In the genomic region with DNA sequence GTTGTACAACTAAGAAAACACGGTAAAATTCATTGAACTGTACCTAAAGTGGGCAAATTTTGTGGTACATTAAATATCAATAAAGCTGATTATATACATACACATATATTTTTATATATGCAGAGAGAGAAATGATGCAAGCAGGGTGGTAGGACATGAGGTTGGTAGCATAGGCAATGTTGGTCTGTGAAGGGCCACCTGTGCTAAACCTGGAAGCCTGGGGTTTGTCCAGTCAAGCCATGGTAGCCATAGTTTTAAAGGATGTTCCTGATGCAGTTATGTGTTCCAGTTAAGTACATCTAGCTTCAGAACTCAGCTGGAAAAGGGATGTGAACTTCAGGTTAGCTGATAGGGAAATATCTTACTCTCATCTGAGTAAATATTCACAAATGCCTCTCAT, we compare ENCODE assay signal across 8 cellular contexts.
DNase-seq lines count a peak whose midpoint lies in the region; ATAC-seq and TF ChIP-seq lines count a peak whose summit lies in the region.

No MANE protein-coding gene starts in this region.

- no peaks in the 10 kb centered on the region for H3K9me3 Mint-ChIP-seq in activated naive CD4-positive, alpha-beta T cell treated with anti-CD3 and anti-CD28 coated beads for 36 hours

- H3K27me3 ChIP-seq in PC-9 (ENCODE audit: insufficient read depth, low read depth) (no peaks in the 10 kb centered on the region), esophagus muscularis mucosa (no peaks in the 10 kb centered on the region), thymus (ENCODE audit: control insufficient read depth, insufficient read depth) (no peaks in the 10 kb centered on the region)

- no peak for TF ChIP-seq EP300 in esophagus muscularis mucosa (IDR thresholded peaks at IDR 0.05)

- TF ChIP-seq POLR2A in esophagus muscularis mucosa (IDR thresholded peaks at IDR 0.05; ENCODE audit: low read depth) = no peak

- no peaks in the 10 kb centered on the region; the same call in 1 of the 2 replicates for H3K79me2 ChIP-seq in PC-9 (ENCODE audit: low read depth)

- H3K9me2 ChIP-seq in PC-9 (ENCODE audit: insufficient read depth) = no peaks in the 10 kb centered on the region

- H3K36me3 Mint-ChIP-seq in activated naive CD4-positive, alpha-beta T cell treated with anti-CD3 and anti-CD28 coated beads for 36 hours (ENCODE audit: low read depth) = peaks cover 3% of the 10 kb centered on the region

- H2AFZ ChIP-seq in PC-9 = 0 out of 2 replicates have a peak overlapping the region, but pooled peaks have one; percentile 48

- ATAC-seq in esophagus mucosa = no peak

- H3K9me3 ChIP-seq in PC-9 (ENCODE audit: insufficient read depth, low read depth) = no peaks in the 10 kb centered on the region
- H3K9me3 ChIP-seq in esophagus muscularis mucosa = no peaks in the 10 kb centered on the region
- no peaks in the 10 kb centered on the region for H3K9me3 ChIP-seq in thymus (ENCODE audit: control insufficient read depth)

- no peaks in the 10 kb centered on the region for H4K20me1 ChIP-seq in PC-9 (ENCODE audit: insufficient read depth)

- intact Hi-C loops in activated naive CD4-positive, alpha-beta T cell treated with anti-CD3 and anti-CD28 coated beads for 36 hours (cut with micrococcal nuclease) = loop anchor here (5.0 to 10.0 kb wide), 5 partner anchors 1088 to 1872 kb away; a partner anchor contains a TSS
- intact Hi-C loops in PC-9 (cut with micrococcal nuclease; ENCODE audit: unreplicated experiment) = loop anchor here (10.0 kb wide), 2 partner anchors 262 to 1812 kb away; a partner anchor contains a TSS
- intact Hi-C loops in esophagus muscularis mucosa (cut with DNase I) = loop anchor here (10.0 kb wide), 1 partner anchor 1812 kb away; a partner anchor contains a TSS

- WGBS in esophagus muscularis mucosa = 38% methylated on average over 1 of the region's 1 CpG
- WGBS in thymus = 74% methylated on average over 1 of the region's 1 CpG

- no TSS peak for BruUV-seq in PC-9 (replicated peaks; lab: Mats Ljungman, UMichigan)

- peaks cover 55% of the 10 kb centered on the region for H3F3A ChIP-seq in PC-9 (ENCODE audit: insufficient read depth, low read depth)

- H3K4me3 ChIP-seq in PC-9 (peak overlapping the region; percentile 84), esophagus muscularis mucosa (no peak overlapping the region), thymus (ENCODE audit: low read length) (peak overlapping the region; percentile 72)

- H3K4me1 Mint-ChIP-seq in activated naive CD4-positive, alpha-beta T cell treated with anti-CD3 and anti-CD28 coated beads for 36 hours (ENCODE audit: low read depth) = peaks cover 30% of the 10 kb centered on the region

- POLR2A ChIA-PET in PC-9 (lab: Charles Lee; ENCODE audit: unreplicated experiment) = interaction anchor here (0.5 to 4.0 kb wide), 17 partner anchors 9 to 1124 kb away, joined by 3 to 78 read pairs (median 5); a partner anchor contains a TSS

- peak overlapping the region; percentile 99 for H3K4me2 ChIP-seq in PC-9

- no peak for DNase-seq in activated naive CD4-positive, alpha-beta T cell treated with anti-CD3 and anti-CD28 coated beads for 36 hours
- no peak for DNase-seq in activated naive CD4-positive, alpha-beta T cell treated with anti-CD3 and anti-CD28 coated beads, Interleukin-2, amount 50 U/mL, for 16 hours
- no peak for DNase-seq in PC-9
- no peak for DNase-seq in esophagus muscularis mucosa (ENCODE audit: extremely low spot score)
- DNase-seq in iPS-NIHi11 (ENCODE audit: low spot score) = no peak
- no peak for DNase-seq in NCI-H2029 (lab: John Stamatoyannopoulos, UW)

- CTCF ChIA-PET in activated naive CD4-positive, alpha-beta T cell treated with anti-CD3 and anti-CD28 coated beads for 36 hours (lab: Charles Lee) = interaction anchor here (0.8 to 1.0 kb wide), 3 partner anchors 11 to 141 kb away, joined by 3 to 4 read pairs (median 3); a partner anchor contains a TSS
- CTCF ChIA-PET in PC-9 (lab: Charles Lee) = interaction anchor here (0.6 kb wide), 1 partner anchor 516 kb away, joined by 3 read pairs; a partner anchor contains a TSS

- H3K27me3 Mint-ChIP-seq in activated naive CD4-positive, alpha-beta T cell treated with anti-CD3 and anti-CD28 coated beads for 36 hours (ENCODE audit: low read depth) = no peaks in the 10 kb centered on the region

- H3K27ac Mint-ChIP-seq in activated naive CD4-positive, alpha-beta T cell treated with anti-CD3 and anti-CD28 coated beads for 36 hours = peak overlapping the region; percentile 100

- H3K27ac ChIP-seq in PC-9 (peak overlapping the region; percentile 94), esophagus muscularis mucosa (replicated peaks in 1 of 4) (peak overlapping the region in 3 of 4 donors; percentile 92 to 98 (median 94)), thymus (ENCODE audit: low read depth) (no peak overlapping the region)

- H3K4me1 ChIP-seq in PC-9 (replicated peaks; ENCODE audit: insufficient read depth) (peaks cover 37% of the 10 kb centered on the region), esophagus muscularis mucosa (peaks cover 11 to 48% (median 40%) of the 10 kb centered on the region in 4 donors), thymus (ENCODE audit: control insufficient read depth, insufficient read depth, low read length) (peaks cover 3% of the 10 kb centered on the region)

- H3K4me3 Mint-ChIP-seq in activated naive CD4-positive, alpha-beta T cell treated with anti-CD3 and anti-CD28 coated beads for 36 hours = peak overlapping the region; percentile 96

- TF ChIP-seq CTCF in PC-9 (conservative IDR thresholded peaks at IDR 0.05) = no peak
- TF ChIP-seq CTCF in esophagus muscularis mucosa (IDR thresholded peaks at IDR 0.05) = no peak

- no peaks in the 10 kb centered on the region for H3K36me3 ChIP-seq in PC-9 (ENCODE audit: low read depth)
- H3K36me3 ChIP-seq in esophagus muscularis mucosa = no peaks in the 10 kb centered on the region
- no peaks in the 10 kb centered on the region for H3K36me3 ChIP-seq in thymus (ENCODE audit: control insufficient read depth, insufficient read depth)

Comparison
In these comparisons a context has a peak if more than half of its experiments do, and no peak if none do; other contexts are left out.
1. H3K4me3 ChIP-seq: peak in PC-9 (single experiment) and thymus (single experiment); none in esophagus muscularis mucosa (0 of 4).